ENCODE assay signal across 1 cellular context in the genomic region with DNA sequence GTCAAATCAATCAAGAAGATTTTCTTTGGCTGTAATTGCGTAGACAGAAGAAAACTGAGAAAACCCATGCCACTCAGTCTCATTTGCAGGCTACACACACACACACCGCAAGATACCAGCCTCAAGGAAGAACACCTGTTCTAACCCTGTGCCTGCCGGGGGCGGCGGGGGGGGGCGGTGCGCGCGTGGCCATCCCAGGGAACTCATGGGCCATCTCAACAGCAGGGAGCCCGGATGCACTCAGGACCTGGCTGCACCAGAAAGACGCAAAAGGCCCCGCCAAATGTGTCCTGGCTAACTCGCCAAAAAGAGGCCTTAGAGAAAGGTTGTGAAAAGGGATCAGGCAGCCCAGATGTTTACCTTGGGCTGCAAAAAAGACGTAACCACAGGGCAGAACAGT.
TF ChIP-seq lines count a peak whose summit lies in the region.

No MANE protein-coding gene starts in this region.

TF ChIP-seq in GM23338, 12 proteins besides CTCF, POLR2A, EP300 and RAD21 (continued from another document):
- TF ChIP-seq, protein P1, sequence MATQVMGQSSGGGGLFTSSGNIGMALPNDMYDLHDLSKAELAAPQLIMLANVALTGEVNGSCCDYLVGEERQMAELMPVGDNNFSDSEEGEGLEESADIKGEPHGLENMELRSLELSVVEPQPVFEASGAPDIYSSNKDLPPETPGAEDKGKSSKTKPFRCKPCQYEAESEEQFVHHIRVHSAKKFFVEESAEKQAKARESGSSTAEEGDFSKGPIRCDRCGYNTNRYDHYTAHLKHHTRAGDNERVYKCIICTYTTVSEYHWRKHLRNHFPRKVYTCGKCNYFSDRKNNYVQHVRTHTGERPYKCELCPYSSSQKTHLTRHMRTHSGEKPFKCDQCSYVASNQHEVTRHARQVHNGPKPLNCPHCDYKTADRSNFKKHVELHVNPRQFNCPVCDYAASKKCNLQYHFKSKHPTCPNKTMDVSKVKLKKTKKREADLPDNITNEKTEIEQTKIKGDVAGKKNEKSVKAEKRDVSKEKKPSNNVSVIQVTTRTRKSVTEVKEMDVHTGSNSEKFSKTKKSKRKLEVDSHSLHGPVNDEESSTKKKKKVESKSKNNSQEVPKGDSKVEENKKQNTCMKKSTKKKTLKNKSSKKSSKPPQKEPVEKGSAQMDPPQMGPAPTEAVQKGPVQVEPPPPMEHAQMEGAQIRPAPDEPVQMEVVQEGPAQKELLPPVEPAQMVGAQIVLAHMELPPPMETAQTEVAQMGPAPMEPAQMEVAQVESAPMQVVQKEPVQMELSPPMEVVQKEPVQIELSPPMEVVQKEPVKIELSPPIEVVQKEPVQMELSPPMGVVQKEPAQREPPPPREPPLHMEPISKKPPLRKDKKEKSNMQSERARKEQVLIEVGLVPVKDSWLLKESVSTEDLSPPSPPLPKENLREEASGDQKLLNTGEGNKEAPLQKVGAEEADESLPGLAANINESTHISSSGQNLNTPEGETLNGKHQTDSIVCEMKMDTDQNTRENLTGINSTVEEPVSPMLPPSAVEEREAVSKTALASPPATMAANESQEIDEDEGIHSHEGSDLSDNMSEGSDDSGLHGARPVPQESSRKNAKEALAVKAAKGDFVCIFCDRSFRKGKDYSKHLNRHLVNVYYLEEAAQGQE (IDR thresholded peaks at IDR 0.05; ENCODE audit: unreplicated experiment), result no peak
- no peak for TF ChIP-seq EZH2phosphoT487 (IDR thresholded peaks at IDR 0.05; ENCODE audit: unreplicated experiment)
- no peak for TF ChIP-seq POLR2AphosphoS5 (IDR thresholded peaks at IDR 0.05; ENCODE audit: low read depth)
- no peak for TF ChIP-seq ZNF114 (CRISPR knock-in tag; IDR thresholded peaks at IDR 0.05)
- TF ChIP-seq ZNF331 (CRISPR knock-in tag; IDR thresholded peaks at IDR 0.05; ENCODE audit: low read depth), result no peak
- TF ChIP-seq NANOG (IDR thresholded peaks at IDR 0.05; ENCODE audit: borderline replicate concordance), result no peak
- no peak for TF ChIP-seq CREB1 (CRISPR knock-in tag; IDR thresholded peaks at IDR 0.05; ENCODE audit: low read depth)
- TF ChIP-seq JUNB (IDR thresholded peaks at IDR 0.05; ENCODE audit: unreplicated experiment), result no peak
- TF ChIP-seq STAT1 (IDR thresholded peaks at IDR 0.05; ENCODE audit: unreplicated experiment), result no peak
- TF ChIP-seq EZH2 (IDR thresholded peaks at IDR 0.05; ENCODE audit: low read depth, unreplicated experiment), result no peak
- TF ChIP-seq, protein P2, sequence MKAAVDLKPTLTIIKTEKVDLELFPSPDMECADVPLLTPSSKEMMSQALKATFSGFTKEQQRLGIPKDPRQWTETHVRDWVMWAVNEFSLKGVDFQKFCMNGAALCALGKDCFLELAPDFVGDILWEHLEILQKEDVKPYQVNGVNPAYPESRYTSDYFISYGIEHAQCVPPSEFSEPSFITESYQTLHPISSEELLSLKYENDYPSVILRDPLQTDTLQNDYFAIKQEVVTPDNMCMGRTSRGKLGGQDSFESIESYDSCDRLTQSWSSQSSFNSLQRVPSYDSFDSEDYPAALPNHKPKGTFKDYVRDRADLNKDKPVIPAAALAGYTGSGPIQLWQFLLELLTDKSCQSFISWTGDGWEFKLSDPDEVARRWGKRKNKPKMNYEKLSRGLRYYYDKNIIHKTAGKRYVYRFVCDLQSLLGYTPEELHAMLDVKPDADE (IDR thresholded peaks at IDR 0.05), result no peak
